In genomic region chr1:154324669-154325582, GRCh38 we compare ENCODE assay signal across 1 cellular context.
TF ChIP-seq lines count a peak whose summit lies in the region.

ATP8B2 (plus strand) TSS chr1:154325525; CDS start chr1:154328142, 2,617 bp downstream.

TF ChIP-seq in HepG2, 621 proteins besides CTCF, POLR2A, EP300 and RAD21 (continued from another document and continues in another):
- TF ChIP-seq, protein P1, sequence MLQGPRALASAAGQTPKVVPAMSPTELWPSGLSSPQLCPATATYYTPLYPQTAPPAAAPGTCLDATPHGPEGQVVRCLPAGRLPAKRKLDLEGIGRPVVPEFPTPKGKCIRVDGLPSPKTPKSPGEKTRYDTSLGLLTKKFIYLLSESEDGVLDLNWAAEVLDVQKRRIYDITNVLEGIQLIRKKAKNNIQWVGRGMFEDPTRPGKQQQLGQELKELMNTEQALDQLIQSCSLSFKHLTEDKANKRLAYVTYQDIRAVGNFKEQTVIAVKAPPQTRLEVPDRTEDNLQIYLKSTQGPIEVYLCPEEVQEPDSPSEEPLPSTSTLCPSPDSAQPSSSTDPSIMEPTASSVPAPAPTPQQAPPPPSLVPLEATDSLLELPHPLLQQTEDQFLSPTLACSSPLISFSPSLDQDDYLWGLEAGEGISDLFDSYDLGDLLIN (CRISPR knock-in tag; IDR thresholded peaks at IDR 0.05; ENCODE audit: borderline replicate concordance): no peak
- TF ChIP-seq, protein P2, sequence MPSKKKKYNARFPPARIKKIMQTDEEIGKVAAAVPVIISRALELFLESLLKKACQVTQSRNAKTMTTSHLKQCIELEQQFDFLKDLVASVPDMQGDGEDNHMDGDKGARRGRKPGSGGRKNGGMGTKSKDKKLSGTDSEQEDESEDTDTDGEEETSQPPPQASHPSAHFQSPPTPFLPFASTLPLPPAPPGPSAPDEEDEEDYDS (CRISPR knock-in tag; IDR thresholded peaks at IDR 0.05): no peak; the same call in 1 of the 2 replicates
- TF ChIP-seq HES4 (CRISPR knock-in tag; IDR thresholded peaks at IDR 0.05; ENCODE audit: borderline replicate concordance) (no peak), SIX1 (CRISPR knock-in tag; IDR thresholded peaks at IDR 0.05; ENCODE audit: borderline replicate concordance) (no peak), ZNF121 (CRISPR knock-in tag; IDR thresholded peaks at IDR 0.05) (no peak), ARID4A (CRISPR knock-in tag; IDR thresholded peaks at IDR 0.05; ENCODE audit: borderline replicate concordance) (peak; percentile 57; the same call in 1 of the 2 replicates), ETV5 (CRISPR knock-in tag; IDR thresholded peaks at IDR 0.05; ENCODE audit: borderline replicate concordance) (no peak), SNAPC2 (CRISPR knock-in tag; IDR thresholded peaks at IDR 0.05) (no peak), JARID2 (CRISPR knock-in tag; IDR thresholded peaks at IDR 0.05; ENCODE audit: insufficient replicate concordance) (no peak), ZNF703 (CRISPR knock-in tag; IDR thresholded peaks at IDR 0.05; ENCODE audit: borderline replicate concordance) (no peak), ZNF44 (CRISPR knock-in tag; IDR thresholded peaks at IDR 0.05) (no peak), ZHX1 (CRISPR knock-in tag; IDR thresholded peaks at IDR 0.05; ENCODE audit: low read depth) (no peak), BORCS8-MEF2B (CRISPR knock-in tag; IDR thresholded peaks at IDR 0.05) (no peak; the same call in 1 of the 2 replicates), CBX1 (IDR thresholded peaks at IDR 0.05; ENCODE audit: low read depth) (no peak), HMG20A (CRISPR knock-in tag; IDR thresholded peaks at IDR 0.05; ENCODE audit: borderline replicate concordance) (0 out of 2 replicates have a peak, but pooled peaks have one; percentile 10), PAF1 (CRISPR knock-in tag; IDR thresholded peaks at IDR 0.05) (no peak), HDAC1 (CRISPR knock-in tag; IDR thresholded peaks at IDR 0.05) (peak; percentile 60), ZFY (CRISPR knock-in tag; IDR thresholded peaks at IDR 0.05) (no peak), ZNF232 (CRISPR knock-in tag; IDR thresholded peaks at IDR 0.05; ENCODE audit: borderline replicate concordance) (no peak), ZFP62 (CRISPR knock-in tag; IDR thresholded peaks at IDR 0.05) (no peak), GATAD2A (CRISPR knock-in tag; IDR thresholded peaks at IDR 0.05) (peak; percentile 71), ZC3H13 (CRISPR knock-in tag; IDR thresholded peaks at IDR 0.05) (no peak), CHCHD3 (CRISPR knock-in tag; IDR thresholded peaks at IDR 0.05) (no peak), FLYWCH1 (CRISPR knock-in tag; IDR thresholded peaks at IDR 0.05) (no peak), ZNF460 (CRISPR knock-in tag; IDR thresholded peaks at IDR 0.05; ENCODE audit: borderline replicate concordance) (no peak), ATF1 (CRISPR knock-in tag; IDR thresholded peaks at IDR 0.05) (no peak), REXO4 (CRISPR knock-in tag; IDR thresholded peaks at IDR 0.05; ENCODE audit: borderline replicate concordance) (no peak), TARDBP (CRISPR knock-in tag; IDR thresholded peaks at IDR 0.05) (no peak), ERF (CRISPR knock-in tag; IDR thresholded peaks at IDR 0.05) (no peak), ZBTB25 (CRISPR knock-in tag; IDR thresholded peaks at IDR 0.05) (peak; percentile 65; the same call in 1 of the 2 replicates), BRD4 (CRISPR knock-in tag; IDR thresholded peaks at IDR 0.05) (no peak), ZNF331 (CRISPR knock-in tag; IDR thresholded peaks at IDR 0.05) (peak; percentile 61; the same call in 1 of the 2 replicates), XBP1 (CRISPR knock-in tag; IDR thresholded peaks at IDR 0.05) (no peak), ZFAT (CRISPR knock-in tag; conservative IDR thresholded peaks at IDR 0.05) (no peak), ZNF652 (CRISPR knock-in tag; IDR thresholded peaks at IDR 0.05; ENCODE audit: borderline replicate concordance, low read depth) (no peak; the same call in 1 of the 2 replicates)
- TF ChIP-seq, protein P3, sequence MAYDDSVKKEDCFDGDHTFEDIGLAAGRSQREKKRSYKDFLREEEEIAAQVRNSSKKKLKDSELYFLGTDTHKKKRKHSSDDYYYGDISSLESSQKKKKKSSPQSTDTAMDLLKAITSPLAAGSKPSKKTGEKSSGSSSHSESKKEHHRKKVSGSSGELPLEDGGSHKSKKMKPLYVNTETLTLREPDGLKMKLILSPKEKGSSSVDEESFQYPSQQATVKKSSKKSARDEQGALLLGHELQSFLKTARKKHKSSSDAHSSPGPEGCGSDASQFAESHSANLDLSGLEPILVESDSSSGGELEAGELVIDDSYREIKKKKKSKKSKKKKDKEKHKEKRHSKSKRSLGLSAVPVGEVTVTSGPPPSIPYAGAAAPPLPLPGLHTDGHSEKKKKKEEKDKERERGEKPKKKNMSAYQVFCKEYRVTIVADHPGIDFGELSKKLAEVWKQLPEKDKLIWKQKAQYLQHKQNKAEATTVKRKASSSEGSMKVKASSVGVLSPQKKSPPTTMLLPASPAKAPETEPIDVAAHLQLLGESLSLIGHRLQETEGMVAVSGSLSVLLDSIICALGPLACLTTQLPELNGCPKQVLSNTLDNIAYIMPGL (CRISPR knock-in tag; IDR thresholded peaks at IDR 0.05; ENCODE audit: borderline replicate concordance in 1 of 2, low read depth in 1 of 2): peak; percentile 88 to 96
- TF ChIP-seq, protein P4, sequence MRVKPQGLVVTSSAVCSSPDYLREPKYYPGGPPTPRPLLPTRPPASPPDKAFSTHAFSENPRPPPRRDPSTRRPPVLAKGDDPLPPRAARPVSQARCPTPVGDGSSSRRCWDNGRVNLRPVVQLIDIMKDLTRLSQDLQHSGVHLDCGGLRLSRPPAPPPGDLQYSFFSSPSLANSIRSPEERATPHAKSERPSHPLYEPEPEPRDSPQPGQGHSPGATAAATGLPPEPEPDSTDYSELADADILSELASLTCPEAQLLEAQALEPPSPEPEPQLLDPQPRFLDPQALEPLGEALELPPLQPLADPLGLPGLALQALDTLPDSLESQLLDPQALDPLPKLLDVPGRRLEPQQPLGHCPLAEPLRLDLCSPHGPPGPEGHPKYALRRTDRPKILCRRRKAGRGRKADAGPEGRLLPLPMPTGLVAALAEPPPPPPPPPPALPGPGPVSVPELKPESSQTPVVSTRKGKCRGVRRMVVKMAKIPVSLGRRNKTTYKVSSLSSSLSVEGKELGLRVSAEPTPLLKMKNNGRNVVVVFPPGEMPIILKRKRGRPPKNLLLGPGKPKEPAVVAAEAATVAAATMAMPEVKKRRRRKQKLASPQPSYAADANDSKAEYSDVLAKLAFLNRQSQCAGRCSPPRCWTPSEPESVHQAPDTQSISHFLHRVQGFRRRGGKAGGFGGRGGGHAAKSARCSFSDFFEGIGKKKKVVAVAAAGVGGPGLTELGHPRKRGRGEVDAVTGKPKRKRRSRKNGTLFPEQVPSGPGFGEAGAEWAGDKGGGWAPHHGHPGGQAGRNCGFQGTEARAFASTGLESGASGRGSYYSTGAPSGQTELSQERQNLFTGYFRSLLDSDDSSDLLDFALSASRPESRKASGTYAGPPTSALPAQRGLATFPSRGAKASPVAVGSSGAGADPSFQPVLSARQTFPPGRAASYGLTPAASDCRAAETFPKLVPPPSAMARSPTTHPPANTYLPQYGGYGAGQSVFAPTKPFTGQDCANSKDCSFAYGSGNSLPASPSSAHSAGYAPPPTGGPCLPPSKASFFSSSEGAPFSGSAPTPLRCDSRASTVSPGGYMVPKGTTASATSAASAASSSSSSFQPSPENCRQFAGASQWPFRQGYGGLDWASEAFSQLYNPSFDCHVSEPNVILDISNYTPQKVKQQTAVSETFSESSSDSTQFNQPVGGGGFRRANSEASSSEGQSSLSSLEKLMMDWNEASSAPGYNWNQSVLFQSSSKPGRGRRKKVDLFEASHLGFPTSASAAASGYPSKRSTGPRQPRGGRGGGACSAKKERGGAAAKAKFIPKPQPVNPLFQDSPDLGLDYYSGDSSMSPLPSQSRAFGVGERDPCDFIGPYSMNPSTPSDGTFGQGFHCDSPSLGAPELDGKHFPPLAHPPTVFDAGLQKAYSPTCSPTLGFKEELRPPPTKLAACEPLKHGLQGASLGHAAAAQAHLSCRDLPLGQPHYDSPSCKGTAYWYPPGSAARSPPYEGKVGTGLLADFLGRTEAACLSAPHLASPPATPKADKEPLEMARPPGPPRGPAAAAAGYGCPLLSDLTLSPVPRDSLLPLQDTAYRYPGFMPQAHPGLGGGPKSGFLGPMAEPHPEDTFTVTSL (CRISPR knock-in tag; IDR thresholded peaks at IDR 0.05; ENCODE audit: borderline replicate concordance): no peak
- TF ChIP-seq, protein P5, sequence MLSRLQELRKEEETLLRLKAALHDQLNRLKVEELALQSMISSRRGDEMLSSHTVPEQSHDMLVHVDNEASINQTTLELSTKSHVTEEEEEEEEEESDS (CRISPR knock-in tag; IDR thresholded peaks at IDR 0.05; ENCODE audit: borderline replicate concordance): 0 out of 2 replicates have a peak, but pooled peaks have one; percentile 12
